ENCODE assay signal across 8 cellular contexts in genomic region chr12:64824130-64824499, GRCh38. TPM values are rescaled to one million over a fixed set of nuclear protein-coding genes. Genes with fewer than 3 reads are reported as not detected.
DNase-seq lines count a peak whose midpoint lies in the region; ATAC-seq and TF ChIP-seq lines count a peak whose summit lies in the region.

No MANE protein-coding gene starts in this region.

- H3K9ac ChIP-seq in fibroblast of lung (ENCODE audit: insufficient read depth, low read length) = no peak overlapping the region

- DNase-seq in MG63 (no peak), fibroblast of lung (ENCODE audit: low read depth in 2 of 2) (no peak), sigmoid colon (no peak), islet precursor cell (no peak), medulla oblongata (ENCODE audit: extremely low spot score) (no peak)
- no peak for DNase-seq in NK-92 treated with Interleukin-12 subunit alpha and Interleukin-12 subunit beta, amount 100 ng/mL, for 24 hours (lab: John Stamatoyannopoulos, UW)

- H2AFZ ChIP-seq in fibroblast of lung (ENCODE audit: low read length) = peak overlapping the region; percentile 25

- H3K4me3 ChIP-seq in MG63 = peak overlapping the region; percentile 44
- H3K4me3 ChIP-seq in fibroblast of lung (replicated peaks in 1 of 4; ENCODE audit: control extremely low read depth in 1 of 4, insufficient read depth in 1 of 4, low read depth in 3 of 4, low read length in 4 of 4) = peak overlapping the region; percentile 16 to 48 (median 36)
- H3K4me3 ChIP-seq in sigmoid colon = peak overlapping the region; percentile 7 to 50 (median 40)

- no peaks in the 10 kb centered on the region for H3K79me2 ChIP-seq in fibroblast of lung (ENCODE audit: control insufficient read depth, insufficient read depth, low read length)

- H3K4me1 ChIP-seq in fibroblast of lung (ENCODE audit: control insufficient read depth, extremely low read depth, insufficient read depth, low read length) = peaks cover 2% of the 10 kb centered on the region
- H3K4me1 ChIP-seq in sigmoid colon = peaks cover 0 to 28% (median 25%) of the 10 kb centered on the region in 4 donors

- intact Hi-C loops in sigmoid colon (cut with DNase I) = no loop called here

- no peak for TF ChIP-seq EP300 in sigmoid colon (IDR thresholded peaks at IDR 0.05)

- H3K36me3 ChIP-seq in MG63 (no peaks in the 10 kb centered on the region), fibroblast of lung (ENCODE audit: control insufficient read depth, insufficient read depth, low read length) (no peaks in the 10 kb centered on the region), sigmoid colon (no peaks in the 10 kb centered on the region)

- 2 to 6% methylated on average over 16 of the region's 16 CpGs for WGBS in sigmoid colon, 2 donors

- no peaks in the 10 kb centered on the region for H4K20me1 ChIP-seq in fibroblast of lung (ENCODE audit: control insufficient read depth, extremely low read depth, insufficient read depth, low read length)

- ATAC-seq in GM19395 (IDR thresholded peaks at IDR 0.05; ENCODE audit: unreplicated experiment) (peak; percentile 32), HG02571 (IDR thresholded peaks at IDR 0.05; ENCODE audit: unreplicated experiment) (no peak)

- peak overlapping the region; percentile 82 for H3K4me2 ChIP-seq in fibroblast of lung (ENCODE audit: extremely low read depth, insufficient read depth, low read length)

- no peak for TF ChIP-seq POLR2A in sigmoid colon (IDR thresholded peaks at IDR 0.05)

- TF ChIP-seq CTCF in fibroblast of lung (conservative IDR thresholded peaks at IDR 0.05 in 1 of 2, IDR thresholded peaks at IDR 0.05 in 1 of 2; ENCODE audit: low read depth in 1 of 2, low read length in 2 of 2) (no peak), sigmoid colon (IDR thresholded peaks at IDR 0.05) (no peak)

- H3K27ac ChIP-seq in fibroblast of lung (ENCODE audit: insufficient read depth, low read length) (no peak overlapping the region), sigmoid colon (no peak overlapping the region)

- H3K27me3 ChIP-seq in MG63 (peaks cover 39% of the 10 kb centered on the region), fibroblast of lung (ENCODE audit: control insufficient read depth, insufficient read depth, low read length) (peaks cover 29% of the 10 kb centered on the region), sigmoid colon (peaks cover 18 to 55% (median 42%) of the 10 kb centered on the region in 3 donors)

- peaks cover 14% of the 10 kb centered on the region for H3K9me3 ChIP-seq in MG63
- H3K9me3 ChIP-seq in fibroblast of lung (ENCODE audit: control insufficient read depth, insufficient read depth, low read depth, low read length) = no peaks in the 10 kb centered on the region
- no peaks in the 10 kb centered on the region for H3K9me3 ChIP-seq in sigmoid colon

RNA-seq across cellular contexts. Expression of gene TBC1D30, which starts 0.3 kb away (rescaled TPM):
- 0.20 and 0.30 TPM in 2 replicates for total RNA-seq in MG63 (2014; rRNA removed; shearing (Covaris generic); ENCODE audit: low replicate concordance)
- total RNA-seq in fibroblast of lung (0.26 and 0.66 TPM in 2 replicates), sigmoid colon (1 to 10 TPM in 1 of 4 donors, under 1 TPM in 3; 0.36 to 4.3 (median 0.74) TPM)
- polyA plus RNA-seq in fibroblast of lung (0.23 and 0.24 TPM in 2 replicates), sigmoid colon (1 to 10 TPM; 2.3 to 3.5 (median 2.4) TPM)
- 0.07 and 0.12 TPM in 2 replicates for polyA plus RNA-seq in fibroblast of lung (2012)
- polyA minus RNA-seq in fibroblast of lung (ENCODE audit: low replicate concordance) = not detected in 2 replicates
